9 cellular contexts compared by ENCODE assay signal in the genomic region with DNA sequence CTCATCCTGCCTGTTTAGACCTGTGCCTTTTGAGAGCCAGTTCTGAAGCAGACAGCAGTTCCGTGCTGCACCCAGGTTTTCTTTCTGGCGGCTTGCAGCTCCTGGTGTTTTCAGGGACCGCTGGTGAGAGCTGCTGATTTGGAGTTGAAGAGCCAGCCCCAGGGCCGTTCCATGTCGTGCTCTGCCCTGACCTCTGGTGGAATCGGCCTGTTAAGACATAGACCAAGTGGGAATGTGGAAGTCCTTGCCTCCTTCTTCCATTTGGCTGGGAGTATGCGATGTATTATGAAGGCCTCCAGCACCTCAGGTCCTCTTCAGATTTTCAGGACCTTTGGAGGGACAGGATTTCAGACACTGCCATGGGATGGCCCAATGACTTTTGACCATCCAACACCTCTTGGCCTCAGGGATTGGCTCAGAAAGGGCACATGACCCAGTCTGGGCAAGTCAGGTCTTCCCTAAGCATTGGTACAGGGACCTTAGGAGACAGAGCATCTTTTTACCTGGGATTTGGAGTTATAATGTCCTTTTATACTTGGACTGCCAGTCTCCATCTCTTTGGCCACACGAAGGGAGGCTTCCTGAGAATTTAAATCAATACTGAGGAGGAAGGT.
A peak's percentile ranks its signal among the peaks of the same experiment; 100 is the strongest.
DNase-seq lines count a peak whose midpoint lies in the region; ATAC-seq, FAIRE-seq and TF ChIP-seq lines count a peak whose summit lies in the region.
"Had no signal": no experiment of that assay in that cellular context is flagged by ENCODE, and none has a peak within 500 bp of the region (broad histone marks: within the 10 kb centered on the region; RNA-seq: fewer than 3 reads in every experiment).

No MANE protein-coding gene starts in this region.

- 0 out of 3 replicates have a peak, but pooled peaks cover 3% of the 10 kb centered on the region for H3K4me1 ChIP-seq in A549

- ATAC-seq in A549 (peak; percentile 98 to 99), HG03095 (IDR thresholded peaks at IDR 0.05; ENCODE audit: unreplicated experiment) (peak; percentile 75)
- ATAC-seq in activated CD8-positive, alpha-beta T cell treated with anti-CD3 and anti-CD28 coated beads, Interleukin-2, amount 10 ng/mL, durations not matched to agents 7 days and 5 days, result peak; percentile 86
- ATAC-seq in stimulated activated naive B cell treated with anti-CD40 and anti-IgM and Interleukin-4, amounts not matched to agents 10 μg/mL and 1 μg/mL and 100 μg/mL, for 72 hours (replicated peaks), result peak; percentile 89 to 92

- CTCF ChIA-PET in A549 (lab: Yijun Ruan, JAX), result interaction anchor here (0.5 to 5.5 kb wide), 51 partner anchors 9 to 1137 kb away, joined by 3 to 58 read pairs (median 4); no protein-coding TSS in a partner anchor
- CTCF ChIA-PET in activated CD8-positive, alpha-beta T cell treated with anti-CD3 and anti-CD28 coated beads, Interleukin-2, amount 10 ng/mL, durations not matched to agents 7 days and 5 days (lab: Charles Lee), result interaction anchor here (0.6 to 2.2 kb wide), 18 partner anchors 13 to 233 kb away, joined by 3 to 12 read pairs (median 4); no protein-coding TSS in a partner anchor

- H3K4me1 Mint-ChIP-seq in activated CD8-positive, alpha-beta T cell treated with anti-CD3 and anti-CD28 coated beads, Interleukin-2, amount 10 ng/mL, durations not matched to agents 7 days and 5 days (ENCODE audit: low read depth), result peaks cover 18% of the 10 kb centered on the region
- H3K4me1 Mint-ChIP-seq in endothelial cell (ENCODE audit: unreplicated experiment), result no peaks in the 10 kb centered on the region
- H3K4me1 Mint-ChIP-seq in stimulated activated naive B cell treated with anti-CD40 and anti-IgM and Interleukin-4, amounts not matched to agents 10 μg/mL and 1 μg/mL and 100 μg/mL, for 72 hours, result peaks cover 0 to 5% of the 10 kb centered on the region in 2 donors

- peak; percentile 71 to 83 for DNase-seq in A549 (ENCODE audit: low read depth in 1 of 2, low spot score in 1 of 2)
- peak; percentile 59 for DNase-seq in GM13976 (ENCODE audit: low spot score)
- DNase-seq in NCI-H526 (lab: John Stamatoyannopoulos, UW), result peak; percentile 68 to 83
- peak; percentile 53 for DNase-seq in activated CD8-positive, alpha-beta T cell treated with anti-CD3 and anti-CD28 coated beads, Interleukin-2, amount 10 ng/mL, durations not matched to agents 7 days and 5 days
- peak; percentile 78 for DNase-seq in endothelial cell (ENCODE audit: low spot score)
- DNase-seq in midbrain (lab: John Stamatoyannopoulos, UW), result peak; percentile 53
- peak; percentile 27 for DNase-seq in stimulated activated naive B cell treated with anti-CD40 and anti-IgM and Interleukin-4, amounts not matched to agents 10 μg/mL and 1 μg/mL and 100 μg/mL, for 72 hours

- H3K27me3 Mint-ChIP-seq in activated CD8-positive, alpha-beta T cell treated with anti-CD3 and anti-CD28 coated beads, Interleukin-2, amount 10 ng/mL, durations not matched to agents 7 days and 5 days (ENCODE audit: low read depth), result peaks cover 25% of the 10 kb centered on the region
- peaks cover 1% of the 10 kb centered on the region for H3K27me3 Mint-ChIP-seq in endothelial cell (ENCODE audit: unreplicated experiment)
- peaks cover 3 to 7% of the 10 kb centered on the region in 2 donors for H3K27me3 Mint-ChIP-seq in stimulated activated naive B cell treated with anti-CD40 and anti-IgM and Interleukin-4, amounts not matched to agents 10 μg/mL and 1 μg/mL and 100 μg/mL, for 72 hours

- no peak overlapping the region for H3K4me3 ChIP-seq in A549
- H3K4me3 ChIP-seq: skin epidermis had no signal

- POLR2A ChIA-PET in A549 (lab: Yijun Ruan, JAX), result no interaction called here
- POLR2A ChIA-PET in activated CD8-positive, alpha-beta T cell treated with anti-CD3 and anti-CD28 coated beads, Interleukin-2, amount 10 ng/mL, durations not matched to agents 7 days and 5 days (lab: Charles Lee), result no interaction called here

- TF ChIP-seq POLR2A in A549 (IDR thresholded peaks at IDR 0.05; ENCODE audit: low read length), result no peak

- TF ChIP-seq CTCF in A549 (IDR thresholded peaks at IDR 0.05) (peak; percentile 74), GM13976 (IDR thresholded peaks at IDR 0.05; ENCODE audit: borderline replicate concordance, control extremely low read depth, extremely low read depth, insufficient read depth, missing control alignments) (peak; percentile 55), endothelial cell (IDR thresholded peaks at IDR 0.05; ENCODE audit: unreplicated experiment) (peak; percentile 65)

- no peaks in the 10 kb centered on the region for H3K9me3 Mint-ChIP-seq in activated CD8-positive, alpha-beta T cell treated with anti-CD3 and anti-CD28 coated beads, Interleukin-2, amount 10 ng/mL, durations not matched to agents 7 days and 5 days (ENCODE audit: insufficient read depth)
- H3K9me3 Mint-ChIP-seq in endothelial cell (ENCODE audit: unreplicated experiment), result no peaks in the 10 kb centered on the region
- H3K9me3 Mint-ChIP-seq in stimulated activated naive B cell treated with anti-CD40 and anti-IgM and Interleukin-4, amounts not matched to agents 10 μg/mL and 1 μg/mL and 100 μg/mL, for 72 hours, result no peaks in the 10 kb centered on the region

- in situ Hi-C loops in GM13976 (cut with MboI; ENCODE audit: low sequenced_read_pairs, unreplicated experiment), result no loop called here

- peak; percentile 74 to 78 for TF ChIP-seq RAD21 in A549 (conservative IDR thresholded peaks at IDR 0.05 in 1 of 2, IDR thresholded peaks at IDR 0.05 in 1 of 2)

- no peak overlapping the region for H3K27ac Mint-ChIP-seq in activated CD8-positive, alpha-beta T cell treated with anti-CD3 and anti-CD28 coated beads, Interleukin-2, amount 10 ng/mL, durations not matched to agents 7 days and 5 days
- H3K27ac Mint-ChIP-seq in endothelial cell (ENCODE audit: unreplicated experiment), result no peak overlapping the region
- no peak overlapping the region for H3K27ac Mint-ChIP-seq in stimulated activated naive B cell treated with anti-CD40 and anti-IgM and Interleukin-4, amounts not matched to agents 10 μg/mL and 1 μg/mL and 100 μg/mL, for 72 hours

- no peaks in the 10 kb centered on the region for H3K36me3 Mint-ChIP-seq in activated CD8-positive, alpha-beta T cell treated with anti-CD3 and anti-CD28 coated beads, Interleukin-2, amount 10 ng/mL, durations not matched to agents 7 days and 5 days (ENCODE audit: low read depth)
- no peaks in the 10 kb centered on the region for H3K36me3 Mint-ChIP-seq in endothelial cell (ENCODE audit: low read depth, unreplicated experiment)
- no peaks in the 10 kb centered on the region for H3K36me3 Mint-ChIP-seq in stimulated activated naive B cell treated with anti-CD40 and anti-IgM and Interleukin-4, amounts not matched to agents 10 μg/mL and 1 μg/mL and 100 μg/mL, for 72 hours

- H3K9me3 ChIP-seq in A549, result no peaks in the 10 kb centered on the region

- FAIRE-seq in A549 (lab: Jason Lieb, UNC), result no peak

- no peak overlapping the region for H3K4me3 Mint-ChIP-seq in activated CD8-positive, alpha-beta T cell treated with anti-CD3 and anti-CD28 coated beads, Interleukin-2, amount 10 ng/mL, durations not matched to agents 7 days and 5 days
- H3K4me3 Mint-ChIP-seq in endothelial cell (ENCODE audit: unreplicated experiment), result no peak overlapping the region
- no peak overlapping the region for H3K4me3 Mint-ChIP-seq in stimulated activated naive B cell treated with anti-CD40 and anti-IgM and Interleukin-4, amounts not matched to agents 10 μg/mL and 1 μg/mL and 100 μg/mL, for 72 hours

- no peak overlapping the region for H3K27ac ChIP-seq in A549
- H3K27ac ChIP-seq: skin epidermis had no signal

- 5% methylated on average over 8 of the region's 8 CpGs for WGBS in A549 (ENCODE audit: missing lambda C conversion rate)

- peak overlapping the region; percentile 61 for H3K4me2 ChIP-seq in A549

- no peak for TF ChIP-seq EP300 in A549 (IDR thresholded peaks at IDR 0.05)

TF ChIP-seq in A549, 52 proteins besides CTCF, POLR2A, EP300 and RAD21:
- TF ChIP-seq SMC3 (IDR thresholded peaks at IDR 0.05) (peak; percentile 82), NR3C1 (IDR thresholded peaks at IDR 0.05) (no peak)
- TF ChIP-seq, protein P1, sequence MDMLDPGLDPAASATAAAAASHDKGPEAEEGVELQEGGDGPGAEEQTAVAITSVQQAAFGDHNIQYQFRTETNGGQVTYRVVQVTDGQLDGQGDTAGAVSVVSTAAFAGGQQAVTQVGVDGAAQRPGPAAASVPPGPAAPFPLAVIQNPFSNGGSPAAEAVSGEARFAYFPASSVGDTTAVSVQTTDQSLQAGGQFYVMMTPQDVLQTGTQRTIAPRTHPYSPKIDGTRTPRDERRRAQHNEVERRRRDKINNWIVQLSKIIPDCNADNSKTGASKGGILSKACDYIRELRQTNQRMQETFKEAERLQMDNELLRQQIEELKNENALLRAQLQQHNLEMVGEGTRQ (IDR thresholded peaks at IDR 0.05), result peak; percentile 60

Comparison
In these comparisons a context has a peak if more than half of its experiments do, and no peak if none do; other contexts are left out.
1. DNase-seq: peak in every context shown above with its lines; median percentile 78 in endothelial cell; 77 in A549; 76 in NCI-H526; 59 in GM13976; 53 in activated CD8-positive, alpha-beta T cell treated with anti-CD3 and anti-CD28 coated beads, Interleukin-2, amount 10 ng/mL, durations not matched to agents 7 days and 5 days; 53 in midbrain; 27 in stimulated activated naive B cell treated with anti-CD40 and anti-IgM and Interleukin-4, amounts not matched to agents 10 μg/mL and 1 μg/mL and 100 μg/mL, for 72 hours.